In genomic region chr12:124446364-124446763, GRCh38 we compare ENCODE assay signal across 22 cellular contexts.
DNase-seq lines count a peak whose midpoint lies in the region; ATAC-seq, FAIRE-seq and TF ChIP-seq lines count a peak whose summit lies in the region.
"Had no signal": no experiment of that assay in that cellular context is flagged by ENCODE, and none has a peak within 500 bp of the region (broad histone marks: within the 10 kb centered on the region; RNA-seq: fewer than 3 reads in every experiment).

No MANE protein-coding gene starts in this region.

- H3K36me3 ChIP-seq in ovary, result no peaks in the 10 kb centered on the region

- H3K27me3 ChIP-seq in ovary, result no peaks in the 10 kb centered on the region
- H3K27me3 ChIP-seq: MG63 had no signal

- 69 to 93% (median 79%) methylated on average over 2 of the region's 2 CpGs for WGBS in ovary, 3 donors

- peaks cover 7% of the 10 kb centered on the region for H3K4me1 Mint-ChIP-seq in activated CD4-positive, alpha-beta T cell treated with anti-CD3 and anti-CD28 coated beads, Interleukin-2, amount 10 ng/mL, durations not matched to agents 24 days and 14 days
- H3K4me1 Mint-ChIP-seq in natural killer cell treated with Interleukin-12 subunit alpha and Interleukin-12 subunit beta and Interleukin-15 and Interleukin-18, amount 100 ng/mL, for 72 hours (ENCODE audit: low read depth in 2 of 2), result peaks cover 37 to 49% of the 10 kb centered on the region in 2 donors
- H3K4me1 Mint-ChIP-seq in natural killer cell (peaks cover 57 to 58% of the 10 kb centered on the region in 2 donors), nephron progenitor cell (peaks cover 52% of the 10 kb centered on the region)

- no peaks in the 10 kb centered on the region for H3K9me3 Mint-ChIP-seq in activated CD4-positive, alpha-beta T cell treated with anti-CD3 and anti-CD28 coated beads, Interleukin-2, amount 10 ng/mL, durations not matched to agents 24 days and 14 days
- H3K9me3 Mint-ChIP-seq in natural killer cell treated with Interleukin-12 subunit alpha and Interleukin-12 subunit beta and Interleukin-15 and Interleukin-18, amount 100 ng/mL, for 72 hours, result no peaks in the 10 kb centered on the region
- H3K9me3 Mint-ChIP-seq in natural killer cell (no peaks in the 10 kb centered on the region), nephron progenitor cell (no peaks in the 10 kb centered on the region)
- H3K9me3 Mint-ChIP-seq: H9 had no signal

- no peak overlapping the region for H3K4me3 Mint-ChIP-seq in activated CD4-positive, alpha-beta T cell treated with anti-CD3 and anti-CD28 coated beads, Interleukin-2, amount 10 ng/mL, durations not matched to agents 24 days and 14 days
- H3K4me3 Mint-ChIP-seq in natural killer cell treated with Interleukin-12 subunit alpha and Interleukin-12 subunit beta and Interleukin-15 and Interleukin-18, amount 100 ng/mL, for 72 hours, result no peak overlapping the region
- H3K4me3 Mint-ChIP-seq in natural killer cell, result no peak overlapping the region
- H3K4me3 Mint-ChIP-seq in nephron progenitor cell, result no peak overlapping the region
- H3K4me3 Mint-ChIP-seq: H9 had no signal

- TF ChIP-seq POLR2A in ovary (IDR thresholded peaks at IDR 0.05), result no peak

- no peaks in the 10 kb centered on the region for H3K9me3 ChIP-seq in ovary
- H3K9me3 ChIP-seq: MG63 had no signal

- FAIRE-seq in frontal cortex (lab: Jason Lieb, UNC), result no peak
- FAIRE-seq: HTR-8/SVneo had no signal

- no peak overlapping the region for H3K27ac ChIP-seq in ovary
- H3K27ac ChIP-seq: 22Rv1 had no signal

- no peak overlapping the region for H3K4me3 ChIP-seq in ovary
- H3K4me3 ChIP-seq: MG63 had no signal

- peaks cover 1% of the 10 kb centered on the region for H3K4me1 ChIP-seq in ovary (ENCODE audit: insufficient read depth)

- no peaks in the 10 kb centered on the region for H3K27me3 Mint-ChIP-seq in activated CD4-positive, alpha-beta T cell treated with anti-CD3 and anti-CD28 coated beads, Interleukin-2, amount 10 ng/mL, durations not matched to agents 24 days and 14 days
- no peaks in the 10 kb centered on the region for H3K27me3 Mint-ChIP-seq in natural killer cell treated with Interleukin-12 subunit alpha and Interleukin-12 subunit beta and Interleukin-15 and Interleukin-18, amount 100 ng/mL, for 72 hours
- H3K27me3 Mint-ChIP-seq in natural killer cell (ENCODE audit: low read depth in 2 of 2) (no peaks in the 10 kb centered on the region), nephron progenitor cell (ENCODE audit: low read depth, poor library complexity) (peaks cover 8% of the 10 kb centered on the region)

- no peak for TF ChIP-seq EP300 in ovary (IDR thresholded peaks at IDR 0.05)

- TF ChIP-seq CTCF in natural killer cell (IDR thresholded peaks at IDR 0.05), result no peak
- no peak for TF ChIP-seq CTCF in nephron progenitor cell (IDR thresholded peaks at IDR 0.05)
- no peak for TF ChIP-seq CTCF in ovary (IDR thresholded peaks at IDR 0.05)

- DNase-seq in activated CD4-positive, alpha-beta T cell treated with anti-CD3 and anti-CD28 coated beads, Interleukin-2, amount 10 ng/mL, durations not matched to agents 24 days and 14 days, result no peak
- DNase-seq in activated CD4-positive, alpha-beta T cell treated with anti-CD3 and anti-CD28 coated beads for 1 hour, result no peak
- DNase-seq in natural killer cell treated with Interleukin-12 subunit alpha and Interleukin-12 subunit beta and Interleukin-15 and Interleukin-18, amount 100 ng/mL, for 72 hours (ENCODE audit: low spot score), result peak; percentile 44
- DNase-seq in natural killer cell, result no peak
- no peak for DNase-seq in nephron progenitor cell
- DNase-seq in ovary, result no peak
- no peak for DNase-seq in frontal cortex (ENCODE audit: low spot score in 2 of 2)
- no peak for DNase-seq in H4 (ENCODE audit: low spot score)
- DNase-seq: DMS 273 treated with DMSO at 0.1 percent for 48 hours, DND-41, H9, Kasumi-1, MG63, NCI-H1048, NCI-H1436, NCI-H1930, NCI-H345, NCI-H526, PC-3, RPMI8226 had no signal

- ATAC-seq in natural killer cell treated with Interleukin-12 subunit alpha and Interleukin-12 subunit beta and Interleukin-15 and Interleukin-18, amount 100 ng/mL, for 72 hours, result no peak
- no peak for ATAC-seq in natural killer cell
- ATAC-seq: PC-3 had no signal

- H3K36me3 Mint-ChIP-seq in activated CD4-positive, alpha-beta T cell treated with anti-CD3 and anti-CD28 coated beads, Interleukin-2, amount 10 ng/mL, durations not matched to agents 24 days and 14 days (ENCODE audit: low read depth), result peaks cover 23% of the 10 kb centered on the region
- peaks cover 11% of the 10 kb centered on the region for H3K36me3 Mint-ChIP-seq in natural killer cell treated with Interleukin-12 subunit alpha and Interleukin-12 subunit beta and Interleukin-15 and Interleukin-18, amount 100 ng/mL, for 72 hours
- peaks cover 7% of the 10 kb centered on the region for H3K36me3 Mint-ChIP-seq in natural killer cell
- peaks cover 29% of the 10 kb centered on the region for H3K36me3 Mint-ChIP-seq in nephron progenitor cell (ENCODE audit: low read depth)

- intact Hi-C loops in activated CD4-positive, alpha-beta T cell treated with anti-CD3 and anti-CD28 coated beads, Interleukin-2, amount 10 ng/mL, durations not matched to agents 24 days and 14 days (cut with micrococcal nuclease), result no loop called here
- intact Hi-C loops in natural killer cell (cut with micrococcal nuclease) (no loop called here), ovary (cut with DNase I) (no loop called here)

- H3K27ac Mint-ChIP-seq in activated CD4-positive, alpha-beta T cell treated with anti-CD3 and anti-CD28 coated beads, Interleukin-2, amount 10 ng/mL, durations not matched to agents 24 days and 14 days, result peak overlapping the region; percentile 2
- H3K27ac Mint-ChIP-seq in natural killer cell treated with Interleukin-12 subunit alpha and Interleukin-12 subunit beta and Interleukin-15 and Interleukin-18, amount 100 ng/mL, for 72 hours, result no peak overlapping the region
- H3K27ac Mint-ChIP-seq in natural killer cell, result no peak overlapping the region
- H3K27ac Mint-ChIP-seq in nephron progenitor cell, result peak overlapping the region; percentile 53

Comparison
In these comparisons a context has a peak if more than half of its experiments do, and no peak if none do; other contexts are left out.
1. H3K27ac Mint-ChIP-seq: peak in activated CD4-positive, alpha-beta T cell treated with anti-CD3 and anti-CD28 coated beads, Interleukin-2, amount 10 ng/mL, durations not matched to agents 24 days and 14 days (single experiment) and nephron progenitor cell (single experiment); none in natural killer cell treated with Interleukin-12 subunit alpha and Interleukin-12 subunit beta and Interleukin-15 and Interleukin-18, amount 100 ng/mL, for 72 hours (0 of 2) and natural killer cell (0 of 2).